In genomic region chr14:66140213-66140918, GRCh38 we compare ENCODE assay signal across 17 cellular contexts.
DNase-seq lines count a peak whose midpoint lies in the region; ATAC-seq, FAIRE-seq and TF ChIP-seq lines count a peak whose summit lies in the region.
"Had no signal": no experiment of that assay in that cellular context is flagged by ENCODE, and none has a peak within 500 bp of the region (broad histone marks: within the 10 kb centered on the region; RNA-seq: fewer than 3 reads in every experiment).

No MANE protein-coding gene starts in this region.

- no peaks in the 10 kb centered on the region for H3K4me1 ChIP-seq in lower lobe of right lung

- no peaks in the 10 kb centered on the region for H3K9me3 ChIP-seq in lower lobe of right lung

- CTCF ChIA-PET in MCF 10A (lab: Yijun Ruan, JAX) = interaction anchor here (0.6 to 0.7 kb wide), 2 partner anchors 37 to 1184 kb away, joined by 3 read pairs; no protein-coding TSS in a partner anchor

- TF ChIP-seq CTCF in lower lobe of right lung (IDR thresholded peaks at IDR 0.05) = no peak
- no peak for TF ChIP-seq CTCF in MCF 10A (IDR thresholded peaks at IDR 0.05; ENCODE audit: unreplicated experiment)

- no peak overlapping the region for H3K4me3 Mint-ChIP-seq in MCF 10A (ENCODE audit: unreplicated experiment)
- H3K4me3 Mint-ChIP-seq: activated T-cell treated with anti-CD3 and anti-CD28 coated beads, Interleukin-2, amount 50 U/mL, for 24 hours; neural crest cell; T-helper 1 cell treated with Interleukin-12 subunit alpha and Interleukin-12 subunit beta and Interleukin-4 antibody, amounts not matched to agents 30 μg/mL and 1 μg/mL, for 36 hours had no signal

- DNase-seq in AML-193 (lab: John Stamatoyannopoulos, UW) (peak; percentile 4 to 14), GM19239 (ENCODE audit: insufficient read length, low spot score) (peak; percentile 33), MV-4-11 (lab: John Stamatoyannopoulos, UW) (peak; percentile 86), NCI-H1436 treated with DMSO at 0.1 percent for 48 hours (lab: John Stamatoyannopoulos, UW) (no peak), lower lobe of right lung (no peak), MCF 10A (ENCODE audit: unreplicated experiment) (no peak)
- DNase-seq: activated T-cell treated with anti-CD3 and anti-CD28 coated beads, Interleukin-2, amount 50 U/mL, for 24 hours; caudate nucleus; GOT3; IMR-90; islet precursor cell; NCI-H510A had no signal

- no peaks in the 10 kb centered on the region for H3K36me3 Mint-ChIP-seq in MCF 10A (ENCODE audit: insufficient read depth, unreplicated experiment)

- no TSS peak for BruUV-seq in MCF 10A (replicated peaks; lab: Mats Ljungman, UMichigan)

- peak; percentile 67 for FAIRE-seq in GM19239 (lab: Jason Lieb, UNC)
- FAIRE-seq: A204.1 had no signal

- no peaks in the 10 kb centered on the region for H3K27me3 ChIP-seq in lower lobe of right lung (ENCODE audit: low read depth)

- H3K27ac Mint-ChIP-seq in MCF 10A (ENCODE audit: low read depth, unreplicated experiment) = no peak overlapping the region
- H3K27ac Mint-ChIP-seq: activated T-cell treated with anti-CD3 and anti-CD28 coated beads, Interleukin-2, amount 50 U/mL, for 24 hours; T-helper 1 cell treated with Interleukin-12 subunit alpha and Interleukin-12 subunit beta and Interleukin-4 antibody, amounts not matched to agents 30 μg/mL and 1 μg/mL, for 36 hours had no signal

- intact Hi-C loops in lower lobe of right lung (cut with DNase I) = no loop called here
- intact Hi-C loops in MCF 10A (cut with micrococcal nuclease) = no loop called here

- no peaks in the 10 kb centered on the region for H3K9me3 Mint-ChIP-seq in MCF 10A (ENCODE audit: unreplicated experiment)
- H3K9me3 Mint-ChIP-seq: activated T-cell treated with anti-CD3 and anti-CD28 coated beads, Interleukin-2, amount 50 U/mL, for 24 hours; T-helper 1 cell treated with Interleukin-12 subunit alpha and Interleukin-12 subunit beta and Interleukin-4 antibody, amounts not matched to agents 30 μg/mL and 1 μg/mL, for 36 hours had no signal

- ATAC-seq in HG02884 (IDR thresholded peaks at IDR 0.05; ENCODE audit: unreplicated experiment) (peak; percentile 89), lower lobe of right lung (no peak), HG03457 (IDR thresholded peaks at IDR 0.05; ENCODE audit: unreplicated experiment) (no peak)

- H3K4me1 Mint-ChIP-seq in MCF 10A (ENCODE audit: insufficient read depth, unreplicated experiment) = no peaks in the 10 kb centered on the region

- POLR2A ChIA-PET in MCF 10A (lab: Yijun Ruan, JAX) = no interaction called here

- no peaks in the 10 kb centered on the region for H3K36me3 ChIP-seq in lower lobe of right lung

- peaks cover 12% of the 10 kb centered on the region for H3K27me3 Mint-ChIP-seq in MCF 10A (ENCODE audit: insufficient read depth, unreplicated experiment)

- no peak overlapping the region for H3K4me3 ChIP-seq in lower lobe of right lung

- no peak overlapping the region for H3K27ac ChIP-seq in lower lobe of right lung

Comparison
In these comparisons a context has a peak if more than half of its experiments do, and no peak if none do; other contexts are left out.
1. DNase-seq: peak in AML-193 (2 of 2), GM19239 (single experiment) and MV-4-11 (single experiment); none in NCI-H1436 treated with DMSO at 0.1 percent for 48 hours (single experiment), lower lobe of right lung (single experiment) and MCF 10A (single experiment).